ENCODE assay signal across 10 cellular contexts in genomic region chr17:62179525-62180161, GRCh38.
DNase-seq lines count a peak whose midpoint lies in the region; ATAC-seq, FAIRE-seq and TF ChIP-seq lines count a peak whose summit lies in the region.
"Had no signal": no experiment of that assay in that cellular context is flagged by ENCODE, and none has a peak within 500 bp of the region (broad histone marks: within the 10 kb centered on the region; RNA-seq: fewer than 3 reads in every experiment).

No MANE protein-coding gene starts in this region.

- no peak overlapping the region for H2BK15ac ChIP-seq in IMR-90 (ENCODE audit: low read depth, low read length)

- dilution Hi-C loops in IMR-90 (cut with HindIII; ENCODE audit: low sequenced_read_pairs, unreplicated experiment): no loop called here

- intact Hi-C loops in IMR-90 (cut with micrococcal nuclease): no loop called here

- no peak overlapping the region for H2AK9ac ChIP-seq in IMR-90 (replicated peaks; ENCODE audit: low read depth, low read length, poor library complexity)

- H3K4me3 Mint-ChIP-seq in astrocyte (ENCODE audit: unreplicated experiment): no peak overlapping the region

- no peak overlapping the region for H4K5ac ChIP-seq in IMR-90 (ENCODE audit: low read depth, low read length)

- H3K9me3 ChIP-seq in BE2C: no peaks in the 10 kb centered on the region
- peaks cover 4% of the 10 kb centered on the region for H3K9me3 ChIP-seq in IMR-90 (ENCODE audit: control insufficient read depth, insufficient read depth, low read length)
- peaks cover 5% of the 10 kb centered on the region for H3K9me3 ChIP-seq in astrocyte (ENCODE audit: insufficient read depth, low read depth, low read length)

- H2BK5ac ChIP-seq in IMR-90 (ENCODE audit: low read depth, low read length, poor library complexity, severe bottlenecking): no peak overlapping the region

- H3K27ac Mint-ChIP-seq in astrocyte (ENCODE audit: unreplicated experiment): no peak overlapping the region

- no peak overlapping the region for H4K8ac ChIP-seq in IMR-90 (ENCODE audit: low read depth in 2 of 2, low read length in 2 of 2)

- H4K91ac ChIP-seq in IMR-90 (ENCODE audit: insufficient read depth, low read depth, low read length): no peak overlapping the region

- CTCF ChIA-PET in IMR-90 (lab: Yijun Ruan, JAX): interaction anchor here (1.0 kb wide), 1 partner anchor 19 kb away, joined by 3 read pairs; no protein-coding TSS in a partner anchor

- TF ChIP-seq CTCF in BE2C (IDR thresholded peaks at IDR 0.05; ENCODE audit: low read depth, low read length) (peak; percentile 55), IMR-90 (conservative IDR thresholded peaks at IDR 0.05; ENCODE audit: low read depth, low read length) (no peak), astrocyte (IDR thresholded peaks at IDR 0.05; ENCODE audit: insufficient read depth, low read depth, low read length) (no peak)

- H3K4me2 ChIP-seq in IMR-90 (ENCODE audit: low read depth, low read length) (no peak overlapping the region), astrocyte (ENCODE audit: low read length) (no peak overlapping the region)

- no peak for ATAC-seq in IMR-90 (ENCODE audit: low read depth)
- ATAC-seq in HG03432 (IDR thresholded peaks at IDR 0.05; ENCODE audit: unreplicated experiment): no peak

- H3K9me3 Mint-ChIP-seq in astrocyte (ENCODE audit: unreplicated experiment): no peaks in the 10 kb centered on the region

- H3K4me1 Mint-ChIP-seq in astrocyte (ENCODE audit: low read depth, unreplicated experiment): peaks cover 8% of the 10 kb centered on the region

- H3K36me3 ChIP-seq in BE2C: no peaks in the 10 kb centered on the region
- no peaks in the 10 kb centered on the region for H3K36me3 ChIP-seq in IMR-90 (ENCODE audit: control insufficient read depth, insufficient read depth, low read length)
- H3K36me3 ChIP-seq in astrocyte (ENCODE audit: insufficient read depth, low read length): no peaks in the 10 kb centered on the region

- H3K4me1 ChIP-seq in BE2C: 0 out of 2 replicates have a peak, but pooled peaks cover 5% of the 10 kb centered on the region
- no peaks in the 10 kb centered on the region for H3K4me1 ChIP-seq in IMR-90 (ENCODE audit: control insufficient read depth, insufficient read depth, low read length)
- H3K4me1 ChIP-seq in astrocyte (ENCODE audit: insufficient read depth, low read length): peaks cover 7% of the 10 kb centered on the region

- POLR2A ChIA-PET in IMR-90 (lab: Charles Lee; ENCODE audit: unreplicated experiment): no interaction called here

- BruUV-seq in IMR-90 (replicated peaks; lab: Mats Ljungman, UMichigan): no TSS peak

- H3K36me3 Mint-ChIP-seq in astrocyte (ENCODE audit: low read depth, unreplicated experiment): no peaks in the 10 kb centered on the region

- H2BK120ac ChIP-seq in IMR-90 (ENCODE audit: low read depth, low read length): no peak overlapping the region

- H3K9me1 ChIP-seq in IMR-90 (ENCODE audit: insufficient read depth, low read length): no peaks in the 10 kb centered on the region

- H3K18ac ChIP-seq in IMR-90 (ENCODE audit: low read depth, low read length): no peak overlapping the region

- peak; percentile 63 for DNase-seq in BE2C
- peak; percentile 50 for DNase-seq in IMR-90
- peak; percentile 27 for DNase-seq in astrocyte (ENCODE audit: low read depth)
- peak; percentile 47 for DNase-seq in kidney glomerular epithelial cell (lab: John Stamatoyannopoulos, UW)
- DNase-seq in stimulated activated CD8-positive, alpha-beta memory T cell treated with anti-CD3 and anti-CD28 coated beads, Interleukin-4, amount 100 ng/mL, for 48 hours: no peak
- DNase-seq in NCI-H345 treated with DMSO at 0.1 percent for 48 hours (lab: John Stamatoyannopoulos, UW; ENCODE audit: unreplicated experiment): no peak
- no peak for DNase-seq in activated gamma-delta T cell treated with Interleukin-2 at 50 U/mL for 16 hours
- DNase-seq: activated T-cell treated with anti-CD3 and anti-CD28 coated beads for 4 hours, Right ventricle myocardium superior had no signal

- no peaks in the 10 kb centered on the region for H3K79me1 ChIP-seq in IMR-90 (ENCODE audit: low read depth in 1 of 2, low read length in 2 of 2)

- H4K20me1 ChIP-seq in IMR-90 (ENCODE audit: insufficient read depth, low read length) (no peaks in the 10 kb centered on the region), astrocyte (ENCODE audit: insufficient read depth, low read length) (no peaks in the 10 kb centered on the region)

- no peak overlapping the region for H3K4ac ChIP-seq in IMR-90 (ENCODE audit: low read depth, low read length)

- H3K27ac ChIP-seq in IMR-90 (ENCODE audit: insufficient read depth, low read length): no peak overlapping the region
- H3K27ac ChIP-seq in astrocyte (ENCODE audit: low read depth, low read length): no peak overlapping the region

- H2AFZ ChIP-seq in IMR-90 (replicated peaks; ENCODE audit: low read length, poor library complexity) (no peak overlapping the region), astrocyte (ENCODE audit: low read depth, low read length) (no peak overlapping the region)

- H2BK20ac ChIP-seq in IMR-90 (ENCODE audit: low read depth, low read length): no peak overlapping the region

- H3K79me2 ChIP-seq in astrocyte (ENCODE audit: insufficient read depth, low read length): no peaks in the 10 kb centered on the region

- in situ Hi-C loops in IMR-90 (cut with MboI; ENCODE audit: low sequenced_read_pairs): no loop called here

- no peak overlapping the region for H3K14ac ChIP-seq in IMR-90 (replicated peaks; ENCODE audit: low read depth, low read length)

- FAIRE-seq in astrocyte (lab: Jason Lieb, UNC): no peak

- no peak overlapping the region for H3K23ac ChIP-seq in IMR-90 (ENCODE audit: low read depth, low read length)

- H3K27me3 ChIP-seq in BE2C (no peaks in the 10 kb centered on the region), IMR-90 (ENCODE audit: control insufficient read depth, insufficient read depth, low read length) (no peaks in the 10 kb centered on the region), astrocyte (ENCODE audit: insufficient read depth, low read length) (no peaks in the 10 kb centered on the region)

- 60% methylated on average over 1 of the region's 5 CpGs; no CpG with 5 or more reads in 1 of the 2 experiments for WGBS in IMR-90 (ENCODE audit: extremely low coverage in 2 of 2, insufficient read length in 1 of 2), 2 experiments

- no peak overlapping the region for H3K56ac ChIP-seq in IMR-90 (ENCODE audit: extremely low read depth, insufficient read depth, low read length)

- H3K27me3 Mint-ChIP-seq in astrocyte (ENCODE audit: low read depth, unreplicated experiment): no peaks in the 10 kb centered on the region

- H3K4me3 ChIP-seq in BE2C (ENCODE audit: low read depth, low read length): no peak overlapping the region
- no peak overlapping the region for H3K4me3 ChIP-seq in IMR-90 (ENCODE audit: insufficient read depth, low read depth, low read length)
- no peak overlapping the region for H3K4me3 ChIP-seq in astrocyte (ENCODE audit: insufficient read depth, low read depth, low read length)

- no peak overlapping the region for H2AK5ac ChIP-seq in IMR-90 (ENCODE audit: low read depth, low read length)

- TF ChIP-seq POLR2A in IMR-90 (IDR thresholded peaks at IDR 0.05; ENCODE audit: low read depth, low read length): no peak

- H3K9ac ChIP-seq in IMR-90 (ENCODE audit: low read depth, low read length): no peak overlapping the region
- H3K9ac ChIP-seq in astrocyte (ENCODE audit: low read length): no peak overlapping the region

- no peak for TF ChIP-seq RAD21 in IMR-90 (IDR thresholded peaks at IDR 0.05; ENCODE audit: low read length)

TF ChIP-seq in IMR-90, 13 proteins besides CTCF, POLR2A, EP300 and RAD21:
- peak; percentile 38; the same call in 1 of the 2 replicates for TF ChIP-seq USF2 (IDR thresholded peaks at IDR 0.05; ENCODE audit: low read depth, low read length)
- TF ChIP-seq, protein P1, sequence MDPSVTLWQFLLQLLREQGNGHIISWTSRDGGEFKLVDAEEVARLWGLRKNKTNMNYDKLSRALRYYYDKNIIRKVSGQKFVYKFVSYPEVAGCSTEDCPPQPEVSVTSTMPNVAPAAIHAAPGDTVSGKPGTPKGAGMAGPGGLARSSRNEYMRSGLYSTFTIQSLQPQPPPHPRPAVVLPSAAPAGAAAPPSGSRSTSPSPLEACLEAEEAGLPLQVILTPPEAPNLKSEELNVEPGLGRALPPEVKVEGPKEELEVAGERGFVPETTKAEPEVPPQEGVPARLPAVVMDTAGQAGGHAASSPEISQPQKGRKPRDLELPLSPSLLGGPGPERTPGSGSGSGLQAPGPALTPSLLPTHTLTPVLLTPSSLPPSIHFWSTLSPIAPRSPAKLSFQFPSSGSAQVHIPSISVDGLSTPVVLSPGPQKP (IDR thresholded peaks at IDR 0.05; ENCODE audit: borderline replicate concordance, low read depth, low read length): no peak

Comparison
In these comparisons a context has a peak if more than half of its experiments do, and no peak if none do; other contexts are left out.
1. DNase-seq: peak in BE2C (single experiment), IMR-90 (single experiment), astrocyte (single experiment) and kidney glomerular epithelial cell (single experiment); none in stimulated activated CD8-positive, alpha-beta memory T cell treated with anti-CD3 and anti-CD28 coated beads, Interleukin-4, amount 100 ng/mL, for 48 hours (single experiment), NCI-H345 treated with DMSO at 0.1 percent for 48 hours (single experiment) and activated gamma-delta T cell treated with Interleukin-2 at 50 U/mL for 16 hours (single experiment).